In the genomic region with DNA sequence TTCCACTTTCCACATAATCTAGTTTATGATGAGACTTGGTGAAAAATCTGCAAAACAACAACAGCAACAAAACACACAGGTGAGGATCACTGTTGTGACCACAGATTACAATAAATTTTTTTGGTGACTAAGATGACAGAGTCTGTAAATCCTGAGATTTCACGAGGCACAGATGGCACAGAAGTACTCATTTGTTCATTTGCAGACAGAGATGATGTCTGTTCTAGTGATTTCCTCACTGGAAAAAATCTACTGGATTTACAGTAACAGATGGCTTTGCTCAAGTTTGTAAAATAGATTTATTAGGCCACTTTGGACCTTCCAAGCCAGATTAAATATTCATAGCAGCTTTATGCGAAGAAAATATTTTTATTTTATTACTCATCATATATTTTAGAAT, we compare ENCODE assay signal across 1 cellular context.
TF ChIP-seq lines count a peak whose summit lies in the region.

No MANE protein-coding gene starts in this region.

TF ChIP-seq in GM23338, 12 proteins besides CTCF, POLR2A, EP300 and RAD21 (continued from another document):
- TF ChIP-seq, protein P1, sequence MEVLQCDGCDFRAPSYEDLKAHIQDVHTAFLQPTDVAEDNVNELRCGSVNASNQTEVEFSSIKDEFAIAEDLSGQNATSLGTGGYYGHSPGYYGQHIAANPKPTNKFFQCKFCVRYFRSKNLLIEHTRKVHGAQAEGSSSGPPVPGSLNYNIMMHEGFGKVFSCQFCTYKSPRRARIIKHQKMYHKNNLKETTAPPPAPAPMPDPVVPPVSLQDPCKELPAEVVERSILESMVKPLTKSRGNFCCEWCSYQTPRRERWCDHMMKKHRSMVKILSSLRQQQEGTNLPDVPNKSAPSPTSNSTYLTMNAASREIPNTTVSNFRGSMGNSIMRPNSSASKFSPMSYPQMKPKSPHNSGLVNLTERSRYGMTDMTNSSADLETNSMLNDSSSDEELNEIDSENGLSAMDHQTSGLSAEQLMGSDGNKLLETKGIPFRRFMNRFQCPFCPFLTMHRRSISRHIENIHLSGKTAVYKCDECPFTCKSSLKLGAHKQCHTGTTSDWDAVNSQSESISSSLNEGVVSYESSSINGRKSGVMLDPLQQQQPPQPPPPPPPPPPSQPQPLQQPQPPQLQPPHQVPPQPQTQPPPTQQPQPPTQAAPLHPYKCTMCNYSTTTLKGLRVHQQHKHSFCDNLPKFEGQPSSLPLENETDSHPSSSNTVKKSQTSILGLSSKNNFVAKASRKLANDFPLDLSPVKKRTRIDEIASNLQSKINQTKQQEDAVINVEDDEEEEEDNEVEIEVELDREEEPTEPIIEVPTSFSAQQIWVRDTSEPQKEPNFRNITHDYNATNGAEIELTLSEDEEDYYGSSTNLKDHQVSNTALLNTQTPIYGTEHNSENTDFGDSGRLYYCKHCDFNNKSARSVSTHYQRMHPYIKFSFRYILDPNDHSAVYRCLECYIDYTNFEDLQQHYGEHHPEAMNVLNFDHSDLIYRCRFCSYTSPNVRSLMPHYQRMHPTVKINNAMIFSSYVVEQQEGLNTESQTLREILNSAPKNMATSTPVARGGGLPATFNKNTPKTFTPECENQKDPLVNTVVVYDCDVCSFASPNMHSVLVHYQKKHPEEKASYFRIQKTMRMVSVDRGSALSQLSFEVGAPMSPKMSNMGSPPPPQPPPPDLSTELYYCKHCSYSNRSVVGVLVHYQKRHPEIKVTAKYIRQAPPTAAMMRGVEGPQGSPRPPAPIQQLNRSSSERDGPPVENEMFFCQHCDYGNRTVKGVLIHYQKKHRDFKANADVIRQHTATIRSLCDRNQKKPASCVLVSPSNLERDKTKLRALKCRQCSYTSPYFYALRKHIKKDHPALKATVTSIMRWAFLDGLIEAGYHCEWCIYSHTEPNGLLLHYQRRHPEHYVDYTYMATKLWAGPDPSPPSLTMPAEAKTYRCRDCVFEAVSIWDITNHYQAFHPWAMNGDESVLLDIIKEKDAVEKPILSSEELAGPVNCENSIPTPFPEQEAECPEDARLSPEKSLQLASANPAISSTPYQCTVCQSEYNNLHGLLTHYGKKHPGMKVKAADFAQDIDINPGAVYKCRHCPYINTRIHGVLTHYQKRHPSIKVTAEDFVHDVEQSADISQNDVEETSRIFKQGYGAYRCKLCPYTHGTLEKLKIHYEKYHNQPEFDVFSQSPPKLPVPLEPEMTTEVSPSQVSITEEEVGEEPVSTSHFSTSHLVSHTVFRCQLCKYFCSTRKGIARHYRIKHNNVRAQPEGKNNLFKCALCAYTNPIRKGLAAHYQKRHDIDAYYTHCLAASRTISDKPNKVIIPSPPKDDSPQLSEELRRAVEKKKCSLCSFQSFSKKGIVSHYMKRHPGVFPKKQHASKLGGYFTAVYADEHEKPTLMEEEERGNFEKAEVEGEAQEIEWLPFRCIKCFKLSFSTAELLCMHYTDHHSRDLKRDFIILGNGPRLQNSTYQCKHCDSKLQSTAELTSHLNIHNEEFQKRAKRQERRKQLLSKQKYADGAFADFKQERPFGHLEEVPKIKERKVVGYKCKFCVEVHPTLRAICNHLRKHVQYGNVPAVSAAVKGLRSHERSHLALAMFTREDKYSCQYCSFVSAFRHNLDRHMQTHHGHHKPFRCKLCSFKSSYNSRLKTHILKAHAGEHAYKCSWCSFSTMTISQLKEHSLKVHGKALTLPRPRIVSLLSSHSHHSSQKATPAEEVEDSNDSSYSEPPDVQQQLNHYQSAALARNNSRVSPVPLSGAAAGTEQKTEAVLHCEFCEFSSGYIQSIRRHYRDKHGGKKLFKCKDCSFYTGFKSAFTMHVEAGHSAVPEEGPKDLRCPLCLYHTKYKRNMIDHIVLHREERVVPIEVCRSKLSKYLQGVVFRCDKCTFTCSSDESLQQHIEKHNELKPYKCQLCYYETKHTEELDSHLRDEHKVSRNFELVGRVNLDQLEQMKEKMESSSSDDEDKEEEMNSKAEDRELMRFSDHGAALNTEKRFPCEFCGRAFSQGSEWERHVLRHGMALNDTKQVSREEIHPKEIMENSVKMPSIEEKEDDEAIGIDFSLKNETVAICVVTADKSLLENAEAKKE (CRISPR knock-in tag; IDR thresholded peaks at IDR 0.05): no peak
- no peak for TF ChIP-seq POLR2AphosphoS5 (IDR thresholded peaks at IDR 0.05; ENCODE audit: low read depth)
- TF ChIP-seq STAT1 (IDR thresholded peaks at IDR 0.05; ENCODE audit: unreplicated experiment): no peak
- TF ChIP-seq JUNB (IDR thresholded peaks at IDR 0.05; ENCODE audit: unreplicated experiment): no peak
